ENCODE assay signal across 9 cellular contexts in genomic region chr2:204325468-204325867, GRCh38.
DNase-seq lines count a peak whose midpoint lies in the region; ATAC-seq, FAIRE-seq and TF ChIP-seq lines count a peak whose summit lies in the region.
"Had no signal": no experiment of that assay in that cellular context is flagged by ENCODE, and none has a peak within 500 bp of the region (broad histone marks: within the 10 kb centered on the region; RNA-seq: fewer than 3 reads in every experiment).

No MANE protein-coding gene starts in this region.

- H3K27me3 ChIP-seq in astrocyte (ENCODE audit: insufficient read depth, low read length) (no peaks in the 10 kb centered on the region), skeletal muscle satellite cell (ENCODE audit: control insufficient read depth, insufficient read depth, low read length) (no peaks in the 10 kb centered on the region)
- H3K27me3 ChIP-seq: BLaER1 treated with 17β-estradiol and CSF1 and Interleukin-3, amounts not matched to agents 10 nM and 100 nM had no signal

- H3K4me1 Mint-ChIP-seq in astrocyte (ENCODE audit: low read depth, unreplicated experiment) = peaks cover 19% of the 10 kb centered on the region

- peak overlapping the region; percentile 29 for H3K27ac Mint-ChIP-seq in astrocyte (ENCODE audit: unreplicated experiment)

- H3K4me3 ChIP-seq in astrocyte (ENCODE audit: insufficient read depth, low read depth, low read length) = no peak overlapping the region
- no peak overlapping the region for H3K4me3 ChIP-seq in skeletal muscle satellite cell (ENCODE audit: low read length)
- H3K4me3 ChIP-seq: BLaER1 treated with 17β-estradiol and CSF1 and Interleukin-3, amounts not matched to agents 10 nM and 100 nM had no signal

- no peaks in the 10 kb centered on the region for H3K9me3 Mint-ChIP-seq in astrocyte (ENCODE audit: unreplicated experiment)

- H3K4me2 ChIP-seq in astrocyte (ENCODE audit: low read length) (no peak overlapping the region), skeletal muscle satellite cell (ENCODE audit: low read length) (peak overlapping the region; percentile 56)

- H4K20me1 ChIP-seq in astrocyte (ENCODE audit: insufficient read depth, low read length) = no peaks in the 10 kb centered on the region
- H4K20me1 ChIP-seq: BLaER1 treated with 17β-estradiol and CSF1 and Interleukin-3, amounts not matched to agents 10 nM and 100 nM had no signal

- no peak overlapping the region for H3K9ac ChIP-seq in astrocyte (ENCODE audit: low read length)
- H3K9ac ChIP-seq in skeletal muscle satellite cell (ENCODE audit: low read depth, low read length) = no peak overlapping the region
- H3K9ac ChIP-seq: BLaER1 treated with 17β-estradiol and CSF1 and Interleukin-3, amounts not matched to agents 10 nM and 100 nM had no signal

- no peak overlapping the region for H3K27ac ChIP-seq in astrocyte (ENCODE audit: low read depth, low read length)
- H3K27ac ChIP-seq: BLaER1 treated with 17β-estradiol and CSF1 and Interleukin-3, amounts not matched to agents 10 nM and 100 nM had no signal

- H3K27me3 Mint-ChIP-seq in astrocyte (ENCODE audit: low read depth, unreplicated experiment) = peaks cover 3% of the 10 kb centered on the region

- no peaks in the 10 kb centered on the region for H3K79me2 ChIP-seq in astrocyte (ENCODE audit: insufficient read depth, low read length)

- peak; percentile 91 for TF ChIP-seq CTCF in astrocyte (IDR thresholded peaks at IDR 0.05; ENCODE audit: insufficient read depth, low read depth, low read length)

- H3K4me3 Mint-ChIP-seq in astrocyte (ENCODE audit: unreplicated experiment) = no peak overlapping the region

- DNase-seq in activated gamma-delta T cell treated with Interleukin-2 at 50 U/mL for 16 hours (peak; percentile 33), activated gamma-delta T cell (lab: John Stamatoyannopoulos, UW) (no peak), NCI-H146 (lab: John Stamatoyannopoulos, UW) (peak; percentile 66), T follicular helper cell (ENCODE audit: low read depth) (peak; percentile 37), astrocyte (ENCODE audit: low read depth) (peak; percentile 44), hippocampal formation (lab: John Stamatoyannopoulos, UW) (peak; percentile 37 to 81)

- H2AFZ ChIP-seq in astrocyte (ENCODE audit: low read depth, low read length) = no peak overlapping the region

- H3K36me3 ChIP-seq in astrocyte (ENCODE audit: insufficient read depth, low read length) (no peaks in the 10 kb centered on the region), skeletal muscle satellite cell (ENCODE audit: insufficient read depth, low read length) (no peaks in the 10 kb centered on the region)
- H3K36me3 ChIP-seq: BLaER1 treated with 17β-estradiol and CSF1 and Interleukin-3, amounts not matched to agents 10 nM and 100 nM had no signal

- H3K9me3 ChIP-seq in astrocyte (ENCODE audit: insufficient read depth, low read depth, low read length) = no peaks in the 10 kb centered on the region
- H3K9me3 ChIP-seq in skeletal muscle satellite cell (replicated peaks; ENCODE audit: low read length) = no peaks in the 10 kb centered on the region
- H3K9me3 ChIP-seq: BLaER1 treated with 17β-estradiol and CSF1 and Interleukin-3, amounts not matched to agents 10 nM and 100 nM had no signal

- no peaks in the 10 kb centered on the region for H3K36me3 Mint-ChIP-seq in astrocyte (ENCODE audit: low read depth, unreplicated experiment)

- FAIRE-seq in astrocyte (lab: Jason Lieb, UNC) = peak; percentile 82

- peak; percentile 84 for ATAC-seq in HG02852 (IDR thresholded peaks at IDR 0.05; ENCODE audit: unreplicated experiment)

- H3K4me1 ChIP-seq in astrocyte (ENCODE audit: insufficient read depth, low read length) (peaks cover 3% of the 10 kb centered on the region), skeletal muscle satellite cell (ENCODE audit: control insufficient read depth, insufficient read depth, low read length) (peaks cover 16% of the 10 kb centered on the region)
